ENCODE assay signal across 1 cellular context in genomic region chr11:61298663-61299244, GRCh38.
A peak's percentile ranks its signal among the peaks of the same experiment; 100 is the strongest.
TF ChIP-seq lines count a peak whose summit lies in the region.

No MANE protein-coding gene starts in this region.

TF ChIP-seq in HepG2, 621 proteins besides CTCF, POLR2A, EP300 and RAD21 (continues in another document):
- TF ChIP-seq NBN (conservative IDR thresholded peaks at IDR 0.05) (no peak), ZNF24 (IDR thresholded peaks at IDR 0.05) (no peak), HMG20B (CRISPR knock-in tag; conservative IDR thresholded peaks at IDR 0.05) (no peak), GTF2F1 (IDR thresholded peaks at IDR 0.05; ENCODE audit: low read length) (no peak; the same call in 1 of the 2 replicates), RXRB (CRISPR knock-in tag; IDR thresholded peaks at IDR 0.05; ENCODE audit: borderline replicate concordance) (peak; percentile 69; the same call in 1 of the 2 replicates), KLF9 (CRISPR knock-in tag; IDR thresholded peaks at IDR 0.05; ENCODE audit: low read depth) (no peak), PHF8 (CRISPR knock-in tag; IDR thresholded peaks at IDR 0.05) (no peak), ZNF501 (CRISPR knock-in tag; IDR thresholded peaks at IDR 0.05) (no peak), ZSCAN31 (CRISPR knock-in tag; IDR thresholded peaks at IDR 0.05; ENCODE audit: low read depth) (no peak), ZNF264 (CRISPR knock-in tag; IDR thresholded peaks at IDR 0.05) (peak; percentile 37; the same call in 1 of the 2 replicates), YY1 (IDR thresholded peaks at IDR 0.05; ENCODE audit: insufficient read depth, insufficient replicate concordance, low read depth, low read length) (no peak), ZNF724P (CRISPR knock-in tag; IDR thresholded peaks at IDR 0.05; ENCODE audit: borderline replicate concordance) (no peak), CEBPB (IDR thresholded peaks at IDR 0.05; ENCODE audit: borderline replicate concordance, low read depth, low read length) (peak; percentile 81), REL (CRISPR knock-in tag; conservative IDR thresholded peaks at IDR 0.05) (no peak), TMF1 (CRISPR knock-in tag; IDR thresholded peaks at IDR 0.05; ENCODE audit: low read depth) (0 out of 2 replicates have a peak, but pooled peaks have one; percentile 33), TAF1 (CRISPR knock-in tag; IDR thresholded peaks at IDR 0.05) (no peak), ZSCAN25 (CRISPR knock-in tag; IDR thresholded peaks at IDR 0.05) (no peak), KDM3A (CRISPR knock-in tag; IDR thresholded peaks at IDR 0.05; ENCODE audit: low read depth) (no peak), PRDM15 (CRISPR knock-in tag; IDR thresholded peaks at IDR 0.05) (peak; percentile 98), STAT5B (CRISPR knock-in tag; IDR thresholded peaks at IDR 0.05) (no peak), ZFP36L2 (CRISPR knock-in tag; IDR thresholded peaks at IDR 0.05) (no peak), ATF3 (CRISPR knock-in tag; IDR thresholded peaks at IDR 0.05) (no peak)
- TF ChIP-seq, protein P1, sequence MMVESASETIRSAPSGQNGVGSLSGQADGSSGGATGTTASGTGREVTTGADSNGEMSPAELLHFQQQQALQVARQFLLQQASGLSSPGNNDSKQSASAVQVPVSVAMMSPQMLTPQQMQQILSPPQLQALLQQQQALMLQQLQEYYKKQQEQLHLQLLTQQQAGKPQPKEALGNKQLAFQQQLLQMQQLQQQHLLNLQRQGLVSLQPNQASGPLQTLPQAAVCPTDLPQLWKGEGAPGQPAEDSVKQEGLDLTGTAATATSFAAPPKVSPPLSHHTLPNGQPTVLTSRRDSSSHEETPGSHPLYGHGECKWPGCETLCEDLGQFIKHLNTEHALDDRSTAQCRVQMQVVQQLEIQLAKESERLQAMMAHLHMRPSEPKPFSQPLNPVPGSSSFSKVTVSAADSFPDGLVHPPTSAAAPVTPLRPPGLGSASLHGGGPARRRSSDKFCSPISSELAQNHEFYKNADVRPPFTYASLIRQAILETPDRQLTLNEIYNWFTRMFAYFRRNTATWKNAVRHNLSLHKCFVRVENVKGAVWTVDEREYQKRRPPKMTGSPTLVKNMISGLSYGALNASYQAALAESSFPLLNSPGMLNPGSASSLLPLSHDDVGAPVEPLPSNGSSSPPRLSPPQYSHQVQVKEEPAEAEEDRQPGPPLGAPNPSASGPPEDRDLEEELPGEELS (CRISPR knock-in tag; IDR thresholded peaks at IDR 0.05) = peak; percentile 51; the same call in 1 of the 2 replicates
- TF ChIP-seq, protein P2, sequence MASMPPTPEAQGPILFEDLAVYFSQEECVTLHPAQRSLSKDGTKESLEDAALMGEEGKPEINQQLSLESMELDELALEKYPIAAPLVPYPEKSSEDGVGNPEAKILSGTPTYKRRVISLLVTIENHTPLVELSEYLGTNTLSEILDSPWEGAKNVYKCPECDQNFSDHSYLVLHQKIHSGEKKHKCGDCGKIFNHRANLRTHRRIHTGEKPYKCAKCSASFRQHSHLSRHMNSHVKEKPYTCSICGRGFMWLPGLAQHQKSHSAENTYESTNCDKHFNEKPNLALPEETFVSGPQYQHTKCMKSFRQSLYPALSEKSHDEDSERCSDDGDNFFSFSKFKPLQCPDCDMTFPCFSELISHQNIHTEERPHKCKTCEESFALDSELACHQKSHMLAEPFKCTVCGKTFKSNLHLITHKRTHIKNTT (CRISPR knock-in tag; IDR thresholded peaks at IDR 0.05) = no peak
- TF ChIP-seq, protein P3, sequence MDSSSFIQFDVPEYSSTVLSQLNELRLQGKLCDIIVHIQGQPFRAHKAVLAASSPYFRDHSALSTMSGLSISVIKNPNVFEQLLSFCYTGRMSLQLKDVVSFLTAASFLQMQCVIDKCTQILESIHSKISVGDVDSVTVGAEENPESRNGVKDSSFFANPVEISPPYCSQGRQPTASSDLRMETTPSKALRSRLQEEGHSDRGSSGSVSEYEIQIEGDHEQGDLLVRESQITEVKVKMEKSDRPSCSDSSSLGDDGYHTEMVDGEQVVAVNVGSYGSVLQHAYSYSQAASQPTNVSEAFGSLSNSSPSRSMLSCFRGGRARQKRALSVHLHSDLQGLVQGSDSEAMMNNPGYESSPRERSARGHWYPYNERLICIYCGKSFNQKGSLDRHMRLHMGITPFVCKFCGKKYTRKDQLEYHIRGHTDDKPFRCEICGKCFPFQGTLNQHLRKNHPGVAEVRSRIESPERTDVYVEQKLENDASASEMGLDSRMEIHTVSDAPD (CRISPR knock-in tag; IDR thresholded peaks at IDR 0.05) = peak; percentile 74; the same call in 1 of the 2 replicates
- TF ChIP-seq, protein P4, sequence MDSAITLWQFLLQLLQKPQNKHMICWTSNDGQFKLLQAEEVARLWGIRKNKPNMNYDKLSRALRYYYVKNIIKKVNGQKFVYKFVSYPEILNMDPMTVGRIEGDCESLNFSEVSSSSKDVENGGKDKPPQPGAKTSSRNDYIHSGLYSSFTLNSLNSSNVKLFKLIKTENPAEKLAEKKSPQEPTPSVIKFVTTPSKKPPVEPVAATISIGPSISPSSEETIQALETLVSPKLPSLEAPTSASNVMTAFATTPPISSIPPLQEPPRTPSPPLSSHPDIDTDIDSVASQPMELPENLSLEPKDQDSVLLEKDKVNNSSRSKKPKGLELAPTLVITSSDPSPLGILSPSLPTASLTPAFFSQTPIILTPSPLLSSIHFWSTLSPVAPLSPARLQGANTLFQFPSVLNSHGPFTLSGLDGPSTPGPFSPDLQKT (CRISPR knock-in tag; IDR thresholded peaks at IDR 0.05; ENCODE audit: borderline replicate concordance) = no peak
- TF ChIP-seq, protein P5, sequence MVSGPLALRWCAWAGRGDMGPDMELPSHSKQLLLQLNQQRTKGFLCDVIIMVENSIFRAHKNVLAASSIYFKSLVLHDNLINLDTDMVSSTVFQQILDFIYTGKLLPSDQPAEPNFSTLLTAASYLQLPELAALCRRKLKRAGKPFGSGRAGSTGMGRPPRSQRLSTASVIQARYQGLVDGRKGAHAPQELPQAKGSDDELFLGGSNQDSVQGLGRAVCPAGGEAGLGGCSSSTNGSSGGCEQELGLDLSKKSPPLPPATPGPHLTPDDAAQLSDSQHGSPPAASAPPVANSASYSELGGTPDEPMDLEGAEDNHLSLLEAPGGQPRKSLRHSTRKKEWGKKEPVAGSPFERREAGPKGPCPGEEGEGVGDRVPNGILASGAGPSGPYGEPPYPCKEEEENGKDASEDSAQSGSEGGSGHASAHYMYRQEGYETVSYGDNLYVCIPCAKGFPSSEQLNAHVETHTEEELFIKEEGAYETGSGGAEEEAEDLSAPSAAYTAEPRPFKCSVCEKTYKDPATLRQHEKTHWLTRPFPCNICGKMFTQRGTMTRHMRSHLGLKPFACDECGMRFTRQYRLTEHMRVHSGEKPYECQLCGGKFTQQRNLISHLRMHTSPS (CRISPR knock-in tag; IDR thresholded peaks at IDR 0.05; ENCODE audit: low read depth) = peak; percentile 60; the same call in 1 of the 2 replicates
- TF ChIP-seq, protein P6, sequence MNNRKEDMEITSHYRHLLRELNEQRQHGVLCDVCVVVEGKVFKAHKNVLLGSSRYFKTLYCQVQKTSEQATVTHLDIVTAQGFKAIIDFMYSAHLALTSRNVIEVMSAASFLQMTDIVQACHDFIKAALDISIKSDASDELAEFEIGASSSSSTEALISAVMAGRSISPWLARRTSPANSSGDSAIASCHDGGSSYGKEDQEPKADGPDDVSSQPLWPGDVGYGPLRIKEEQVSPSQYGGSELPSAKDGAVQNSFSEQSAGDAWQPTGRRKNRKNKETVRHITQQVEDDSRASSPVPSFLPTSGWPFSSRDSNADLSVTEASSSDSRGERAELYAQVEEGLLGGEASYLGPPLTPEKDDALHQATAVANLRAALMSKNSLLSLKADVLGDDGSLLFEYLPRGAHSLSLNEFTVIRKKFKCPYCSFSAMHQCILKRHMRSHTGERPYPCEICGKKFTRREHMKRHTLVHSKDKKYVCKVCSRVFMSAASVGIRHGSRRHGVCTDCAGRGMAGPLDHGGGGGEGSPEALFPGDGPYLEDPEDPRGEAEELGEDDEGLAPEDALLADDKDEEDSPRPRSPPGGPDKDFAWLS (CRISPR knock-in tag; IDR thresholded peaks at IDR 0.05; ENCODE audit: borderline replicate concordance) = no peak
- TF ChIP-seq, protein P7, sequence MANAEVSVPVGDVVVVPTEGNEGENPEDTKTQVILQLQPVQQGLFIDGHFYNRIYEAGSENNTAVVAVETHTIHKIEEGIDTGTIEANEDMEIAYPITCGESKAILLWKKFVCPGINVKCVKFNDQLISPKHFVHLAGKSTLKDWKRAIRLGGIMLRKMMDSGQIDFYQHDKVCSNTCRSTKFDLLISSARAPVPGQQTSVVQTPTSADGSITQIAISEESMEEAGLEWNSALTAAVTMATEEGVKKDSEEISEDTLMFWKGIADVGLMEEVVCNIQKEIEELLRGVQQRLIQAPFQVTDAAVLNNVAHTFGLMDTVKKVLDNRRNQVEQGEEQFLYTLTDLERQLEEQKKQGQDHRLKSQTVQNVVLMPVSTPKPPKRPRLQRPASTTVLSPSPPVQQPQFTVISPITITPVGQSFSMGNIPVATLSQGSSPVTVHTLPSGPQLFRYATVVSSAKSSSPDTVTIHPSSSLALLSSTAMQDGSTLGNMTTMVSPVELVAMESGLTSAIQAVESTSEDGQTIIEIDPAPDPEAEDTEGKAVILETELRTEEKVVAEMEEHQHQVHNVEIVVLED (CRISPR knock-in tag; IDR thresholded peaks at IDR 0.05; ENCODE audit: borderline replicate concordance) = no peak; the same call in 1 of the 2 replicates
- TF ChIP-seq, protein P8, sequence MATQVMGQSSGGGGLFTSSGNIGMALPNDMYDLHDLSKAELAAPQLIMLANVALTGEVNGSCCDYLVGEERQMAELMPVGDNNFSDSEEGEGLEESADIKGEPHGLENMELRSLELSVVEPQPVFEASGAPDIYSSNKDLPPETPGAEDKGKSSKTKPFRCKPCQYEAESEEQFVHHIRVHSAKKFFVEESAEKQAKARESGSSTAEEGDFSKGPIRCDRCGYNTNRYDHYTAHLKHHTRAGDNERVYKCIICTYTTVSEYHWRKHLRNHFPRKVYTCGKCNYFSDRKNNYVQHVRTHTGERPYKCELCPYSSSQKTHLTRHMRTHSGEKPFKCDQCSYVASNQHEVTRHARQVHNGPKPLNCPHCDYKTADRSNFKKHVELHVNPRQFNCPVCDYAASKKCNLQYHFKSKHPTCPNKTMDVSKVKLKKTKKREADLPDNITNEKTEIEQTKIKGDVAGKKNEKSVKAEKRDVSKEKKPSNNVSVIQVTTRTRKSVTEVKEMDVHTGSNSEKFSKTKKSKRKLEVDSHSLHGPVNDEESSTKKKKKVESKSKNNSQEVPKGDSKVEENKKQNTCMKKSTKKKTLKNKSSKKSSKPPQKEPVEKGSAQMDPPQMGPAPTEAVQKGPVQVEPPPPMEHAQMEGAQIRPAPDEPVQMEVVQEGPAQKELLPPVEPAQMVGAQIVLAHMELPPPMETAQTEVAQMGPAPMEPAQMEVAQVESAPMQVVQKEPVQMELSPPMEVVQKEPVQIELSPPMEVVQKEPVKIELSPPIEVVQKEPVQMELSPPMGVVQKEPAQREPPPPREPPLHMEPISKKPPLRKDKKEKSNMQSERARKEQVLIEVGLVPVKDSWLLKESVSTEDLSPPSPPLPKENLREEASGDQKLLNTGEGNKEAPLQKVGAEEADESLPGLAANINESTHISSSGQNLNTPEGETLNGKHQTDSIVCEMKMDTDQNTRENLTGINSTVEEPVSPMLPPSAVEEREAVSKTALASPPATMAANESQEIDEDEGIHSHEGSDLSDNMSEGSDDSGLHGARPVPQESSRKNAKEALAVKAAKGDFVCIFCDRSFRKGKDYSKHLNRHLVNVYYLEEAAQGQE (IDR thresholded peaks at IDR 0.05; ENCODE audit: borderline replicate concordance in 1 of 2, low read depth in 1 of 2, low read length in 2 of 2) = no peak
- TF ChIP-seq, protein P9, sequence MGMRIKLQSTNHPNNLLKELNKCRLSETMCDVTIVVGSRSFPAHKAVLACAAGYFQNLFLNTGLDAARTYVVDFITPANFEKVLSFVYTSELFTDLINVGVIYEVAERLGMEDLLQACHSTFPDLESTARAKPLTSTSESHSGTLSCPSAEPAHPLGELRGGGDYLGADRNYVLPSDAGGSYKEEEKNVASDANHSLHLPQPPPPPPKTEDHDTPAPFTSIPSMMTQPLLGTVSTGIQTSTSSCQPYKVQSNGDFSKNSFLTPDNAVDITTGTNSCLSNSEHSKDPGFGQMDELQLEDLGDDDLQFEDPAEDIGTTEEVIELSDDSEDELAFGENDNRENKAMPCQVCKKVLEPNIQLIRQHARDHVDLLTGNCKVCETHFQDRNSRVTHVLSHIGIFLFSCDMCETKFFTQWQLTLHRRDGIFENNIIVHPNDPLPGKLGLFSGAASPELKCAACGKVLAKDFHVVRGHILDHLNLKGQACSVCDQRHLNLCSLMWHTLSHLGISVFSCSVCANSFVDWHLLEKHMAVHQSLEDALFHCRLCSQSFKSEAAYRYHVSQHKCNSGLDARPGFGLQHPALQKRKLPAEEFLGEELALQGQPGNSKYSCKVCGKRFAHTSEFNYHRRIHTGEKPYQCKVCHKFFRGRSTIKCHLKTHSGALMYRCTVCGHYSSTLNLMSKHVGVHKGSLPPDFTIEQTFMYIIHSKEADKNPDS (CRISPR knock-in tag; IDR thresholded peaks at IDR 0.05) = no peak
- TF ChIP-seq, protein P10, sequence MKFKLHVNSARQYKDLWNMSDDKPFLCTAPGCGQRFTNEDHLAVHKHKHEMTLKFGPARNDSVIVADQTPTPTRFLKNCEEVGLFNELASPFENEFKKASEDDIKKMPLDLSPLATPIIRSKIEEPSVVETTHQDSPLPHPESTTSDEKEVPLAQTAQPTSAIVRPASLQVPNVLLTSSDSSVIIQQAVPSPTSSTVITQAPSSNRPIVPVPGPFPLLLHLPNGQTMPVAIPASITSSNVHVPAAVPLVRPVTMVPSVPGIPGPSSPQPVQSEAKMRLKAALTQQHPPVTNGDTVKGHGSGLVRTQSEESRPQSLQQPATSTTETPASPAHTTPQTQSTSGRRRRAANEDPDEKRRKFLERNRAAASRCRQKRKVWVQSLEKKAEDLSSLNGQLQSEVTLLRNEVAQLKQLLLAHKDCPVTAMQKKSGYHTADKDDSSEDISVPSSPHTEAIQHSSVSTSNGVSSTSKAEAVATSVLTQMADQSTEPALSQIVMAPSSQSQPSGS (CRISPR knock-in tag; IDR thresholded peaks at IDR 0.05) = no peak
